In the genomic region with DNA sequence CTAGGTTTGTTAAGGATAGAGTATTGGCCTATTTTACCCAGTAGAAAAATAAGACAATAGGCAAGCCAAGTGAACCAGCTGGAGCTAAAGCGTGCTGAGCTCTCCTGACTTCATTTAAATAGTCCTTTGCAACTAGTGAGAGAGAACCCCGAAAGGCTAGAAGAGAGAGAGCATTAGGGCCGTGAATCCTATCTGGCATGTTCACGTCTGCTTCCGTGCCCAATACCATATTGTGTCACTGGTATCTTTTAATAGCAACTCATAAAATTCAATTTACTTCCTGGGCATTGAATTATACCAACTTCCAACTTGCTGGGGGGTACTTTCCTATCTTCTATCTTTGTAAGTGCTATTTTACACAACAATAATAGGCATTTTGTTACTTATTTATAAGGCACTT, we compare ENCODE assay signal across 30 cellular contexts. TPM values are rescaled to one million over a fixed set of nuclear protein-coding genes. Genes with fewer than 3 reads are reported as not detected.
"Had no signal": no experiment of that assay in that cellular context is flagged by ENCODE, and none has a peak within 500 bp of the region (broad histone marks: within the 10 kb centered on the region; RNA-seq: fewer than 3 reads in every experiment).

No MANE protein-coding gene starts in this region.

- DNase-seq: activated CD4-positive, alpha-beta T cell treated with anti-CD3 and anti-CD28 coated beads for 1 hour; activated CD4-positive, alpha-beta T cell treated with anti-CD3 and anti-CD28 coated beads for 4 hours; activated CD4-positive, alpha-beta T cell treated with anti-CD3 and anti-CD28 coated beads, Interleukin-2, amount 50 U/mL, for 1 hour; activated CD4-positive, alpha-beta T cell treated with anti-CD3 and anti-CD28 coated beads, Interleukin-2, amount 50 U/mL, for 48 hours; activated CD8-positive, alpha-beta memory T cell treated with anti-CD3 and anti-CD28 coated beads for 24 hours; activated CD8-positive, alpha-beta T cell treated with anti-CD3 and anti-CD28 coated beads for 36 hours; activated gamma-delta T cell; activated naive CD4-positive, alpha-beta T cell; activated naive CD4-positive, alpha-beta T cell treated with anti-CD3 and anti-CD28 coated beads, Interleukin-2, amount 50 U/mL, for 16 hours; activated T-cell treated with anti-CD3 and anti-CD28 coated beads, Interleukin-2, amount 50 U/mL, for 72 hours; amniotic stem cell; anterior cingulate cortex; dorsolateral prefrontal cortex; effector memory CD4-positive, alpha-beta T cell; endodermal cell; erythroblast; foreskin keratinocyte; heart right ventricle; T-helper 2 cell had no signal

- H3K4me3 ChIP-seq: coronary artery, dorsolateral prefrontal cortex, esophagus muscularis mucosa, gastroesophageal sphincter, heart right ventricle had no signal

- H3K27me3 Mint-ChIP-seq: activated CD8-positive, alpha-beta T cell treated with anti-CD3 and anti-CD28 coated beads for 36 hours; activated naive CD8-positive, alpha-beta T cell; central memory CD8-positive, alpha-beta T cell; dendritic cell treated with granulocyte-macrophage colony-stimulating factor and Interleukin-4, amounts not matched to agents 40 ng/mL and 50 ng/mL, for 4 days had no signal

- H3K27ac ChIP-seq: brain microvascular endothelial cell, esophagus muscularis mucosa, foreskin keratinocyte, gastroesophageal sphincter, heart right ventricle, VCaP had no signal

- H3K4me3 Mint-ChIP-seq: activated CD8-positive, alpha-beta T cell treated with anti-CD3 and anti-CD28 coated beads for 36 hours; activated naive CD8-positive, alpha-beta T cell; activated T-cell treated with anti-CD3 and anti-CD28 coated beads, Interleukin-2, amount 50 U/mL, for 72 hours; central memory CD8-positive, alpha-beta T cell; dendritic cell treated with granulocyte-macrophage colony-stimulating factor and Interleukin-4, amounts not matched to agents 40 ng/mL and 50 ng/mL, for 4 days; endodermal cell; WTC11 had no signal

- H3K9me3 ChIP-seq: esophagus muscularis mucosa, gastroesophageal sphincter, heart right ventricle had no signal

- H3K27ac Mint-ChIP-seq: activated CD8-positive, alpha-beta T cell treated with anti-CD3 and anti-CD28 coated beads for 36 hours; activated naive CD8-positive, alpha-beta T cell; activated T-cell treated with anti-CD3 and anti-CD28 coated beads, Interleukin-2, amount 50 U/mL, for 72 hours; dendritic cell treated with granulocyte-macrophage colony-stimulating factor and Interleukin-4, amounts not matched to agents 40 ng/mL and 50 ng/mL, for 4 days; endodermal cell had no signal

- H3K4me1 Mint-ChIP-seq: WTC11 had no signal

- H3K27me3 ChIP-seq: brain microvascular endothelial cell, dorsolateral prefrontal cortex, esophagus muscularis mucosa, foreskin keratinocyte, gastroesophageal sphincter, heart right ventricle had no signal

- H3K9me3 Mint-ChIP-seq: activated CD8-positive, alpha-beta T cell treated with anti-CD3 and anti-CD28 coated beads for 36 hours; activated T-cell treated with anti-CD3 and anti-CD28 coated beads, Interleukin-2, amount 50 U/mL, for 72 hours; central memory CD8-positive, alpha-beta T cell; dendritic cell treated with granulocyte-macrophage colony-stimulating factor and Interleukin-4, amounts not matched to agents 40 ng/mL and 50 ng/mL, for 4 days; endodermal cell; WTC11 had no signal

- H3K4me1 ChIP-seq: foreskin keratinocyte had no signal

RNA-seq across cellular contexts. Expression of gene MZB1, which starts 35.8 kb away (rescaled TPM):
- total RNA-seq: astrocyte, bronchial epithelial cell had no signal

RNA-seq across cellular contexts. Expression of gene ECSCR, which starts 37.0 kb away (rescaled TPM):
- total RNA-seq: bronchial epithelial cell, foreskin keratinocyte had no signal
- polyA plus RNA-seq: foreskin keratinocyte had no signal
